In genomic region chr1:236870721-236871120, GRCh38 we compare ENCODE assay signal across 15 cellular contexts.
DNase-seq lines count a peak whose midpoint lies in the region; ATAC-seq and TF ChIP-seq lines count a peak whose summit lies in the region.
"Had no signal": no experiment of that assay in that cellular context is flagged by ENCODE, and none has a peak within 500 bp of the region (broad histone marks: within the 10 kb centered on the region; RNA-seq: fewer than 3 reads in every experiment).

No MANE protein-coding gene starts in this region.

- POLR2A ChIA-PET in MCF 10A (lab: Yijun Ruan, JAX): interaction anchor here (0.9 kb wide), 1 partner anchor 9 kb away, joined by 3 read pairs; no protein-coding TSS in a partner anchor
- POLR2A ChIA-PET in PC-3 (lab: Charles Lee; ENCODE audit: unreplicated experiment): no interaction called here

- H3K36me3 Mint-ChIP-seq in MCF 10A (ENCODE audit: insufficient read depth, unreplicated experiment): peaks cover 91% of the 10 kb centered on the region
- peaks cover 74% of the 10 kb centered on the region for H3K36me3 Mint-ChIP-seq in activated T-helper 2 cell treated with anti-CD3 and anti-CD28 coated beads, Interferon-gamma antibody, Interleukin-2, Interleukin-4, amounts not matched to agents 10 μg/mL and 5 μg/mL and 100 μg/mL, durations not matched to agents 14 hours and 24 hours and 36 hours (ENCODE audit: low read depth)
- H3K36me3 Mint-ChIP-seq in stimulated activated memory B cell treated with anti-CD40 and anti-IgM and Interleukin-4, amounts not matched to agents 10 μg/mL and 1 μg/mL and 100 μg/mL, for 72 hours: peaks cover 79% of the 10 kb centered on the region

- ATAC-seq in stimulated activated memory B cell treated with anti-CD40 and anti-IgM and Interleukin-4, amounts not matched to agents 10 μg/mL and 1 μg/mL and 100 μg/mL, for 72 hours: no peak
- ATAC-seq in PC-3: no peak
- ATAC-seq in HG02571 (IDR thresholded peaks at IDR 0.05; ENCODE audit: unreplicated experiment): no peak
- ATAC-seq: A549, gastrocnemius medialis had no signal

- H3K4me2 ChIP-seq in PC-3 (ENCODE audit: low read length): no peak overlapping the region
- H3K4me2 ChIP-seq: A549 had no signal

- H3K4me3 ChIP-seq in breast epithelium: no peak overlapping the region
- H3K4me3 ChIP-seq in PC-3 (ENCODE audit: low read length): no peak overlapping the region
- H3K4me3 ChIP-seq: A549, gastrocnemius medialis, prostate gland had no signal

- no peak overlapping the region for H3K9ac ChIP-seq in PC-3 (ENCODE audit: low read length)

- no peak overlapping the region for H3K4me3 Mint-ChIP-seq in MCF 10A (ENCODE audit: unreplicated experiment)
- H3K4me3 Mint-ChIP-seq in activated T-helper 2 cell treated with anti-CD3 and anti-CD28 coated beads, Interferon-gamma antibody, Interleukin-2, Interleukin-4, amounts not matched to agents 10 μg/mL and 5 μg/mL and 100 μg/mL, durations not matched to agents 14 hours and 24 hours and 36 hours (ENCODE audit: low read depth): no peak overlapping the region
- no peak overlapping the region for H3K4me3 Mint-ChIP-seq in stimulated activated memory B cell treated with anti-CD40 and anti-IgM and Interleukin-4, amounts not matched to agents 10 μg/mL and 1 μg/mL and 100 μg/mL, for 72 hours

- H3K27me3 Mint-ChIP-seq in MCF 10A (ENCODE audit: insufficient read depth, unreplicated experiment): no peaks in the 10 kb centered on the region
- H3K27me3 Mint-ChIP-seq in activated T-helper 2 cell treated with anti-CD3 and anti-CD28 coated beads, Interferon-gamma antibody, Interleukin-2, Interleukin-4, amounts not matched to agents 10 μg/mL and 5 μg/mL and 100 μg/mL, durations not matched to agents 14 hours and 24 hours and 36 hours (ENCODE audit: low read depth): no peaks in the 10 kb centered on the region
- no peaks in the 10 kb centered on the region for H3K27me3 Mint-ChIP-seq in stimulated activated memory B cell treated with anti-CD40 and anti-IgM and Interleukin-4, amounts not matched to agents 10 μg/mL and 1 μg/mL and 100 μg/mL, for 72 hours

- BruUV-seq in MCF 10A (replicated peaks; lab: Mats Ljungman, UMichigan) (no TSS peak), PC-3 (replicated peaks; lab: Mats Ljungman, UMichigan) (no TSS peak)

- H2AFZ ChIP-seq in PC-3 (ENCODE audit: low read length): no peak overlapping the region

- no peaks in the 10 kb centered on the region for H3K36me3 ChIP-seq in breast epithelium
- H3K36me3 ChIP-seq in PC-3 (ENCODE audit: low read depth, low read length): peaks cover 9% of the 10 kb centered on the region
- H3K36me3 ChIP-seq: prostate gland had no signal

- H3K27me3 ChIP-seq in breast epithelium (no peaks in the 10 kb centered on the region), PC-3 (ENCODE audit: low read length) (no peaks in the 10 kb centered on the region)
- H3K27me3 ChIP-seq: brain microvascular endothelial cell, gastrocnemius medialis had no signal

- peak overlapping the region; percentile 9 for H3K27ac Mint-ChIP-seq in MCF 10A (ENCODE audit: low read depth, unreplicated experiment)
- peak overlapping the region; percentile 30 for H3K27ac Mint-ChIP-seq in activated T-helper 2 cell treated with anti-CD3 and anti-CD28 coated beads, Interferon-gamma antibody, Interleukin-2, Interleukin-4, amounts not matched to agents 10 μg/mL and 5 μg/mL and 100 μg/mL, durations not matched to agents 14 hours and 24 hours and 36 hours
- H3K27ac Mint-ChIP-seq in stimulated activated memory B cell treated with anti-CD40 and anti-IgM and Interleukin-4, amounts not matched to agents 10 μg/mL and 1 μg/mL and 100 μg/mL, for 72 hours: peak overlapping the region; percentile 23

- no peak for TF ChIP-seq POLR2A in breast epithelium (IDR thresholded peaks at IDR 0.05)

- no peaks in the 10 kb centered on the region for H3K4me1 Mint-ChIP-seq in MCF 10A (ENCODE audit: insufficient read depth, unreplicated experiment)
- H3K4me1 Mint-ChIP-seq in activated T-helper 2 cell treated with anti-CD3 and anti-CD28 coated beads, Interferon-gamma antibody, Interleukin-2, Interleukin-4, amounts not matched to agents 10 μg/mL and 5 μg/mL and 100 μg/mL, durations not matched to agents 14 hours and 24 hours and 36 hours (ENCODE audit: low read depth): peaks cover 16% of the 10 kb centered on the region
- H3K4me1 Mint-ChIP-seq in stimulated activated memory B cell treated with anti-CD40 and anti-IgM and Interleukin-4, amounts not matched to agents 10 μg/mL and 1 μg/mL and 100 μg/mL, for 72 hours: no peaks in the 10 kb centered on the region

- no peaks in the 10 kb centered on the region for H3K9me2 ChIP-seq in PC-3 (replicated peaks; ENCODE audit: low read length)

- no peaks in the 10 kb centered on the region for H3K9me3 ChIP-seq in breast epithelium
- H3K9me3 ChIP-seq in PC-3 (ENCODE audit: low read length): no peaks in the 10 kb centered on the region
- H3K9me3 ChIP-seq: A549, gastrocnemius medialis, prostate gland had no signal

- intact Hi-C loops in MCF 10A (cut with micrococcal nuclease) (no loop called here), breast epithelium (cut with DNase I; ENCODE audit: low total_unique reads) (no loop called here), PC-3 (cut with micrococcal nuclease) (no loop called here)
- intact Hi-C loops in activated T-helper 2 cell treated with anti-CD3 and anti-CD28 coated beads, Interferon-gamma antibody, Interleukin-2, Interleukin-4, amounts not matched to agents 10 μg/mL and 5 μg/mL and 100 μg/mL, durations not matched to agents 14 hours and 24 hours and 36 hours (cut with micrococcal nuclease): no loop called here

- DNase-seq in MCF 10A (ENCODE audit: unreplicated experiment) (no peak), breast epithelium (ENCODE audit: low spot score in 2 of 2) (no peak), MV-4-11 (lab: John Stamatoyannopoulos, UW) (peak; percentile 91), T1000 (lab: John Stamatoyannopoulos, UW) (no peak), PC-3 (no peak)
- DNase-seq in activated T-helper 2 cell treated with anti-CD3 and anti-CD28 coated beads, Interferon-gamma antibody, Interleukin-2, Interleukin-4, amounts not matched to agents 10 μg/mL and 5 μg/mL and 100 μg/mL, durations not matched to agents 14 hours and 24 hours and 36 hours (ENCODE audit: low spot score): no peak
- DNase-seq: activated naive CD4-positive, alpha-beta T cell; brain microvascular endothelial cell; DMS 273 treated with DMSO at 0.1 percent for 48 hours; gastrocnemius medialis; NCI-H1930 had no signal

- H3F3A ChIP-seq in PC-3 (ENCODE audit: low read length, unreplicated experiment): no peaks in the 10 kb centered on the region

- no peaks in the 10 kb centered on the region for H4K20me1 ChIP-seq in PC-3 (ENCODE audit: low read length)

- H3K9me3 Mint-ChIP-seq in MCF 10A (ENCODE audit: unreplicated experiment): no peaks in the 10 kb centered on the region
- no peaks in the 10 kb centered on the region for H3K9me3 Mint-ChIP-seq in activated T-helper 2 cell treated with anti-CD3 and anti-CD28 coated beads, Interferon-gamma antibody, Interleukin-2, Interleukin-4, amounts not matched to agents 10 μg/mL and 5 μg/mL and 100 μg/mL, durations not matched to agents 14 hours and 24 hours and 36 hours
- no peaks in the 10 kb centered on the region for H3K9me3 Mint-ChIP-seq in stimulated activated memory B cell treated with anti-CD40 and anti-IgM and Interleukin-4, amounts not matched to agents 10 μg/mL and 1 μg/mL and 100 μg/mL, for 72 hours

- H3K4me1 ChIP-seq in breast epithelium (no peaks in the 10 kb centered on the region), PC-3 (ENCODE audit: insufficient read depth, low read length) (no peaks in the 10 kb centered on the region)
- H3K4me1 ChIP-seq: A549, prostate gland had no signal

- TF ChIP-seq CTCF in MCF 10A (IDR thresholded peaks at IDR 0.05; ENCODE audit: unreplicated experiment) (no peak), breast epithelium (IDR thresholded peaks at IDR 0.05) (no peak), PC-3 (conservative IDR thresholded peaks at IDR 0.05; ENCODE audit: low read depth, low read length) (no peak)

- CTCF ChIA-PET in MCF 10A (lab: Yijun Ruan, JAX): interaction anchor here (0.5 to 4.7 kb wide), 17 partner anchors 9 to 767 kb away, joined by 3 to 61 read pairs (median 8); partner anchors contain the start of gene HEATR1
- CTCF ChIA-PET in PC-3 (lab: Charles Lee): no interaction called here

- H3K27ac ChIP-seq in breast epithelium (no peak overlapping the region), PC-3 (ENCODE audit: low read length) (no peak overlapping the region)
- H3K27ac ChIP-seq: A549, brain microvascular endothelial cell, gastrocnemius medialis, prostate gland had no signal

- no peaks in the 10 kb centered on the region for H3K79me2 ChIP-seq in PC-3 (ENCODE audit: low read length)
